ENCODE assay signal across 1 cellular context in the genomic region with DNA sequence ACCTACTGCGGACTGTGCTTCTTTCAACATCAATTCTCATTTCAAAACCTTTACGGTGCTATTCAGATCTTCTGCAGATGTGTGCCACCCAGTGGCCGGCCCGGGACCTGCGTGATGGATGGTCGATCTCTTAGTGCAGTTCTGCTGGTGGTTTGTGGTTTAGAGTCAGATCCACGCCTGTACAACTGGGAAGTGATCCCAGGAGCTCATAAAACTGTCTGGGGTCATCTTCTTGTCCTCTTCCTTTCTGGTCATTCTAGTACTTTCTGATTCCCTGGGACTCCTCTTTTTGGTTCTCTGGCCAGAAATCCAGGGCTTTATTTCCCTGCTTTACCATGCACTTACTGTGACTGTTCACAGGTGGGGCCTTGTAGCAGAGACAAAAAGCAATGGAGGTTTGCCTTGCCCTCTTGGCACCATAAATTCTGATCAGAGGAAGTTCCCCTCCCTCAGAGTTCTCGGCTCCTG.
TF ChIP-seq lines count a peak whose summit lies in the region.

No MANE protein-coding gene starts in this region.

TF ChIP-seq in WTC11, 78 proteins besides CTCF, POLR2A, EP300 and RAD21 (continued from another document):
- TF ChIP-seq, protein P1, sequence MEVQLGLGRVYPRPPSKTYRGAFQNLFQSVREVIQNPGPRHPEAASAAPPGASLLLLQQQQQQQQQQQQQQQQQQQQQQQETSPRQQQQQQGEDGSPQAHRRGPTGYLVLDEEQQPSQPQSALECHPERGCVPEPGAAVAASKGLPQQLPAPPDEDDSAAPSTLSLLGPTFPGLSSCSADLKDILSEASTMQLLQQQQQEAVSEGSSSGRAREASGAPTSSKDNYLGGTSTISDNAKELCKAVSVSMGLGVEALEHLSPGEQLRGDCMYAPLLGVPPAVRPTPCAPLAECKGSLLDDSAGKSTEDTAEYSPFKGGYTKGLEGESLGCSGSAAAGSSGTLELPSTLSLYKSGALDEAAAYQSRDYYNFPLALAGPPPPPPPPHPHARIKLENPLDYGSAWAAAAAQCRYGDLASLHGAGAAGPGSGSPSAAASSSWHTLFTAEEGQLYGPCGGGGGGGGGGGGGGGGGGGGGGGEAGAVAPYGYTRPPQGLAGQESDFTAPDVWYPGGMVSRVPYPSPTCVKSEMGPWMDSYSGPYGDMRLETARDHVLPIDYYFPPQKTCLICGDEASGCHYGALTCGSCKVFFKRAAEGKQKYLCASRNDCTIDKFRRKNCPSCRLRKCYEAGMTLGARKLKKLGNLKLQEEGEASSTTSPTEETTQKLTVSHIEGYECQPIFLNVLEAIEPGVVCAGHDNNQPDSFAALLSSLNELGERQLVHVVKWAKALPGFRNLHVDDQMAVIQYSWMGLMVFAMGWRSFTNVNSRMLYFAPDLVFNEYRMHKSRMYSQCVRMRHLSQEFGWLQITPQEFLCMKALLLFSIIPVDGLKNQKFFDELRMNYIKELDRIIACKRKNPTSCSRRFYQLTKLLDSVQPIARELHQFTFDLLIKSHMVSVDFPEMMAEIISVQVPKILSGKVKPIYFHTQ (CRISPR knock-in tag; IDR thresholded peaks at IDR 0.05), result no peak
